Comparison of ENCODE assay signal across 32 cellular contexts in genomic region chr4:13526658-13527057, GRCh38. TPM values are rescaled to one million over a fixed set of nuclear protein-coding genes. Genes with fewer than 3 reads are reported as not detected.
"Had no signal": no experiment of that assay in that cellular context is flagged by ENCODE, and none has a peak within 500 bp of the region (broad histone marks: within the 10 kb centered on the region; RNA-seq: fewer than 3 reads in every experiment).

No MANE protein-coding gene starts in this region.

- H2AFZ ChIP-seq: neural progenitor cell, parathyroid adenoma had no signal

- DNase-seq: natural killer cell; occipital lobe; ovary; posterior cingulate gyrus; psoas muscle; right cardiac atrium; spleen; stimulated activated CD4-positive, alpha-beta T cell treated with anti-CD3 and anti-CD28 coated beads, Interleukin-12 subunit alpha, Interleukin-12 subunit beta, amount 100 ng/mL, for 4 hours; stimulated activated CD4-positive, alpha-beta T cell treated with anti-CD3 and anti-CD28 coated beads, Interleukin-1b, Interleukin-23, amount 100 ng/mL, for 48 hours; stimulated activated CD4-positive, alpha-beta T cell treated with anti-CD3 and anti-CD28 coated beads, Interleukin-4, amount 100 ng/mL, for 1 hour; stimulated activated CD4-positive, alpha-beta T cell treated with anti-CD3 and anti-CD28 coated beads, Interleukin-4, amount 100 ng/mL, for 4 hours; stimulated activated naive CD4-positive, alpha-beta T cell; stimulated activated naive CD8-positive, alpha-beta T cell treated with anti-CD3 and anti-CD28 coated beads, Interleukin-15, Interleukin-2, amounts not matched to agents 100 U/mL and 50 U/mL, for 24 hours; substantia nigra; testis; tibial artery; transverse colon; upper lobe of right lung; uterus had no signal

- H3K9ac ChIP-seq: neural progenitor cell, parathyroid adenoma had no signal

- H3K9me3 Mint-ChIP-seq: type B pancreatic cell had no signal

- H3K36me3 ChIP-seq: neural progenitor cell, ovary, spleen, suprapubic skin, transverse colon, upper lobe of right lung, uterus had no signal

- H3K4me1 ChIP-seq: parathyroid adenoma, psoas muscle, uterus had no signal

- H3K4me3 ChIP-seq: neural progenitor cell, ovary, psoas muscle, skin epidermis, smooth muscle cell, suprapubic skin, testis, tibial artery, transverse colon, upper lobe of right lung, uterus had no signal

- H3K4me2 ChIP-seq: neural progenitor cell, smooth muscle cell had no signal

- ATAC-seq: psoas muscle; right cardiac atrium; sciatic nerve; stimulated activated memory B cell treated with anti-CD40 and anti-IgM and Interleukin-4, amounts not matched to agents 10 μg/mL and 1 μg/mL and 100 μg/mL, for 72 hours; stimulated activated naive CD8-positive, alpha-beta T cell treated with anti-CD3 and anti-CD28 coated beads, Interleukin-15, Interleukin-2, amounts not matched to agents 100 U/mL and 50 U/mL, for 24 hours; upper lobe of right lung had no signal

- H3K9me3 ChIP-seq: suprapubic skin, testis, transverse colon, upper lobe of right lung had no signal

- H3K4me3 Mint-ChIP-seq: nephron, neural progenitor cell, type B pancreatic cell had no signal

- H3K27ac Mint-ChIP-seq: nephron; neural progenitor cell; progenitor cell of endocrine pancreas; stimulated activated memory B cell treated with anti-CD40 and anti-IgM and Interleukin-4, amounts not matched to agents 10 μg/mL and 1 μg/mL and 100 μg/mL, for 72 hours; type B pancreatic cell had no signal

- H3K79me2 ChIP-seq: parathyroid adenoma had no signal

- H3K27me3 ChIP-seq: ovary, testis had no signal

- H3K36me3 Mint-ChIP-seq: natural killer cell; stimulated activated memory B cell treated with anti-CD40 and anti-IgM and Interleukin-4, amounts not matched to agents 10 μg/mL and 1 μg/mL and 100 μg/mL, for 72 hours; type B pancreatic cell had no signal

- H3K27ac ChIP-seq: neural progenitor cell, ovary, parathyroid adenoma, psoas muscle, skin epidermis, spleen, suprapubic skin, testis, tibial artery, transverse colon, upper lobe of right lung, uterus had no signal

RNA-seq across cellular contexts. Expression of gene NKX3-2, which starts 17.6 kb away (rescaled TPM):
- total RNA-seq: natural killer cell, occipital lobe, renal cortical epithelial cell, sciatic nerve, upper lobe of right lung had no signal
- polyA plus RNA-seq: neural cell, urinary bladder had no signal
